4 cellular contexts compared by ENCODE assay signal in genomic region chr19:47346024-47346423, GRCh38. TPM values are rescaled to one million over a fixed set of nuclear protein-coding genes. Genes with fewer than 3 reads are reported as not detected.
"Had no signal": no experiment of that assay in that cellular context is flagged by ENCODE, and none has a peak within 500 bp of the region (broad histone marks: within the 10 kb centered on the region; RNA-seq: fewer than 3 reads in every experiment).

No MANE protein-coding gene starts in this region.

RNA-seq across cellular contexts. Expression of gene C5AR2, which starts 14.0 kb away (rescaled TPM):
- total RNA-seq: H9 had no signal
- polyA plus RNA-seq: GM23338 had no signal

RNA-seq across cellular contexts. Expression of gene C5AR1, which starts 36.4 kb away (rescaled TPM):
- total RNA-seq: GM23248, GM23338, H1 had no signal
